In genomic region chr7:101924171-101924570, GRCh38 we compare ENCODE assay signal across 10 cellular contexts.
A peak's percentile ranks its signal among the peaks of the same experiment; 100 is the strongest.
DNase-seq lines count a peak whose midpoint lies in the region; ATAC-seq lines count a peak whose summit lies in the region.
"Had no signal": no experiment of that assay in that cellular context is flagged by ENCODE, and none has a peak within 500 bp of the region (broad histone marks: within the 10 kb centered on the region; RNA-seq: fewer than 3 reads in every experiment).

No MANE protein-coding gene starts in this region.

- peak overlapping the region; percentile 13 for H3K27ac ChIP-seq in temporal lobe (ENCODE audit: low read depth, low read length)
- H3K27ac ChIP-seq: upper lobe of left lung had no signal

- H3K4me1 Mint-ChIP-seq in activated T-helper 17 cell treated with anti-CD3 and anti-CD28 coated beads, Interleukin-2, amount 50 U/mL, for 72 hours: peaks cover 6% of the 10 kb centered on the region

- no peaks in the 10 kb centered on the region for H3K36me3 Mint-ChIP-seq in activated naive CD4-positive, alpha-beta T cell treated with anti-CD3 and anti-CD28 coated beads, Interleukin-2, amount 50 U/mL, for 72 hours
- H3K36me3 Mint-ChIP-seq in activated T-helper 17 cell treated with anti-CD3 and anti-CD28 coated beads, Interleukin-2, amount 50 U/mL, for 72 hours (ENCODE audit: low read depth): no peaks in the 10 kb centered on the region

- H3K27me3 Mint-ChIP-seq in activated T-helper 17 cell treated with anti-CD3 and anti-CD28 coated beads, Interleukin-2, amount 50 U/mL, for 72 hours: no peaks in the 10 kb centered on the region

- peak overlapping the region; percentile 13 to 48 for H3K27ac Mint-ChIP-seq in activated naive CD4-positive, alpha-beta T cell treated with anti-CD3 and anti-CD28 coated beads, Interleukin-2, amount 50 U/mL, for 72 hours
- H3K27ac Mint-ChIP-seq in activated T-helper 17 cell treated with anti-CD3 and anti-CD28 coated beads, Interleukin-2, amount 50 U/mL, for 72 hours: peak overlapping the region; percentile 71

- ATAC-seq in activated naive CD4-positive, alpha-beta T cell treated with anti-CD3 and anti-CD28 coated beads, Interleukin-2, amount 50 U/mL, for 72 hours: peak; percentile 90 to 97
- peak; percentile 99 for ATAC-seq in activated T-helper 17 cell treated with anti-CD3 and anti-CD28 coated beads, Interleukin-2, amount 50 U/mL, for 72 hours (replicated peaks)
- no peak for ATAC-seq in HG03520 (IDR thresholded peaks at IDR 0.05; ENCODE audit: unreplicated experiment)

- no peak overlapping the region for H3K4me3 Mint-ChIP-seq in activated T-helper 17 cell treated with anti-CD3 and anti-CD28 coated beads, Interleukin-2, amount 50 U/mL, for 72 hours

- DNase-seq in activated naive CD4-positive, alpha-beta T cell treated with anti-CD3 and anti-CD28 coated beads, Interleukin-2, amount 50 U/mL, for 72 hours (ENCODE audit: low spot score in 2 of 2): peak in 1 of 2 donors; percentile 6
- no peak for DNase-seq in activated naive CD4-positive, alpha-beta T cell treated with anti-CD3 and anti-CD28 coated beads, Interleukin-2, amount 50 U/mL, for 16 hours
- peak; percentile 67 for DNase-seq in iris pigment epithelial cell (ENCODE audit: low read depth)
- no peak for DNase-seq in NOMO-1 (lab: John Stamatoyannopoulos, UW; ENCODE audit: unreplicated experiment in 2 of 2)
- DNase-seq in ecto neural progenitor cell (ENCODE audit: low spot score): no peak
- DNase-seq: NCI-H748 treated with DMSO at 0.1 percent for 48 hours, upper lobe of left lung had no signal

- no peaks in the 10 kb centered on the region for H3K9me3 Mint-ChIP-seq in activated naive CD4-positive, alpha-beta T cell treated with anti-CD3 and anti-CD28 coated beads, Interleukin-2, amount 50 U/mL, for 72 hours
- H3K9me3 Mint-ChIP-seq in activated T-helper 17 cell treated with anti-CD3 and anti-CD28 coated beads, Interleukin-2, amount 50 U/mL, for 72 hours: no peaks in the 10 kb centered on the region
